ENCODE assay signal across 11 cellular contexts in the genomic region with DNA sequence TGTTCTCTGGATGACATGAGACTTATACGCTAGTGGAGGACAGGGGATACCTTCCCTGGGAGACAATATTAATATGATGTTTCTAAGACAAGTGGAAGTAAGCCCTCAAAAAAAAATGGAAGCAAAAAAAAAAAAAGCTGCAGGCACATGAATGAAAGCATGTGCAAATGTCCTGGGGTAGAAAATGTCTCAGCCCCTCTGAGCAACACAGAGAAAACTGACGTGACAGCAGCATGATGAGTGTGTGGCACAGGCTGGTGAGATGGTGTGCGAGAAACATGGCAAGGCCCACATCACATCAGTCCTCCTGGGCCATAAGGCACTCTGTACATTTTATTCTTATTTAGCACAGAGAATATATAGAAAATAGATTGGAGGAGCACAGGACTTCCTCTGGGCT.
"Had no signal": no experiment of that assay in that cellular context is flagged by ENCODE, and none has a peak within 500 bp of the region (broad histone marks: within the 10 kb centered on the region; RNA-seq: fewer than 3 reads in every experiment).

No MANE protein-coding gene starts in this region.

- H2AFZ ChIP-seq: GM23248, GM23338 had no signal

- H3K9ac ChIP-seq: GM23248 had no signal

- H3K4me3 ChIP-seq: GM23248, GM23338, HAP-1 had no signal

- H3K4me3 Mint-ChIP-seq: GM23338, H9, HFFc6 had no signal

- H3K27ac Mint-ChIP-seq: GM23338, H9, HFFc6 had no signal

- H3K4me1 ChIP-seq: HAP-1 had no signal

- H3K27ac ChIP-seq: GM23248 had no signal

- FAIRE-seq: H1, H54 had no signal

- H3K9me3 ChIP-seq: HAP-1 had no signal

- H3K36me3 ChIP-seq: HAP-1 had no signal

- ATAC-seq: GM23338, HCT116 had no signal

- DNase-seq: GM23248, GOT3, H7, H9, HCEC 1CT, HFFc6 had no signal

- H3K4me2 ChIP-seq: GM23338 had no signal

- H3K4me1 Mint-ChIP-seq: GM23338 had no signal

- H3K9me3 Mint-ChIP-seq: HFFc6 had no signal
